Comparison of ENCODE assay signal across 26 cellular contexts in genomic region chr13:81551036-81551435, GRCh38.
"Had no signal": no experiment of that assay in that cellular context is flagged by ENCODE, and none has a peak within 500 bp of the region (broad histone marks: within the 10 kb centered on the region; RNA-seq: fewer than 3 reads in every experiment).

No MANE protein-coding gene starts in this region.

- H3K27me3 Mint-ChIP-seq: activated B cell treated with CpG ODN at 0.5 μM for 24 hours; activated CD4-positive, alpha-beta T cell treated with anti-CD3 and anti-CD28 coated beads for 36 hours; activated naive CD8-positive, alpha-beta T cell; effector memory CD8-positive, alpha-beta T cell; memory B cell; type B pancreatic cell had no signal

- H3K4me3 ChIP-seq: adrenal gland, heart right ventricle, ovary, prostate gland, thoracic aorta, vagina had no signal

- H3K27me3 ChIP-seq: adrenal gland, heart right ventricle, neutrophil, ovary, vagina had no signal

- H3K36me3 ChIP-seq: adrenal gland, heart right ventricle, neutrophil, ovary, prostate gland, thoracic aorta, vagina had no signal

- DNase-seq: activated B cell treated with CpG ODN at 0.5 μM for 24 hours; activated CD4-positive, alpha-beta T cell treated with anti-CD3 and anti-CD28 coated beads for 36 hours; activated CD4-positive, alpha-beta T cell treated with anti-CD3 and anti-CD28 coated beads, Interleukin-2, amount 50 U/mL, for 4 hours; activated CD8-positive, alpha-beta memory T cell treated with anti-CD3 and anti-CD28 coated beads for 24 hours; activated CD8-positive, alpha-beta memory T cell treated with anti-CD3 and anti-CD28 coated beads, Interleukin-2, amount 50 U/mL, for 48 hours; activated naive CD4-positive, alpha-beta T cell; activated T-cell treated with anti-CD3 and anti-CD28 coated beads, Interleukin-2, amount 50 U/mL, for 4 hours; adrenal gland; central memory CD4-positive, alpha-beta T cell; effector memory CD8-positive, alpha-beta T cell; heart right ventricle; left colon; ovary; stimulated activated CD4-positive, alpha-beta T cell treated with anti-CD3 and anti-CD28 coated beads, Interleukin-2, amount 100 ng/mL, for 48 hours; stimulated activated CD8-positive, alpha-beta memory T cell treated with anti-CD3 and anti-CD28 coated beads, Interleukin-4, amount 100 ng/mL, for 48 hours; stimulated activated naive CD4-positive, alpha-beta T cell had no signal

- H3K27ac Mint-ChIP-seq: activated B cell treated with CpG ODN at 0.5 μM for 24 hours; activated CD4-positive, alpha-beta T cell treated with anti-CD3 and anti-CD28 coated beads for 36 hours; activated naive CD8-positive, alpha-beta T cell; activated T-helper 2 cell treated with anti-CD3 and anti-CD28 coated beads, Interferon-gamma antibody, Interleukin-2, Interleukin-4, amounts not matched to agents 10 μg/mL and 5 μg/mL and 100 μg/mL, durations not matched to agents 14 hours and 24 hours and 36 hours; effector memory CD8-positive, alpha-beta T cell; memory B cell; nephron; type B pancreatic cell had no signal

- H3K9me3 ChIP-seq: adrenal gland, neutrophil, ovary, prostate gland, thoracic aorta, vagina had no signal

- H3K4me1 ChIP-seq: adrenal gland, heart right ventricle, prostate gland, vagina had no signal

- ATAC-seq: activated CD4-positive, alpha-beta T cell treated with anti-CD3 and anti-CD28 coated beads for 36 hours; activated T-cell treated with anti-CD3 and anti-CD28 coated beads, Interleukin-2, amount 50 U/mL, for 4 hours; effector memory CD8-positive, alpha-beta T cell; heart right ventricle; left colon had no signal

- H3K27ac ChIP-seq: adrenal gland, epithelial cell of prostate, heart right ventricle, neutrophil, ovary, prostate gland, thoracic aorta, vagina had no signal

- H3K36me3 Mint-ChIP-seq: activated naive CD8-positive, alpha-beta T cell; memory B cell; type B pancreatic cell had no signal

- H3K4me3 Mint-ChIP-seq: activated B cell treated with CpG ODN at 0.5 μM for 24 hours; activated CD4-positive, alpha-beta T cell treated with anti-CD3 and anti-CD28 coated beads for 36 hours; activated naive CD8-positive, alpha-beta T cell; activated T-cell treated with anti-CD3 and anti-CD28 coated beads, Interleukin-2, amount 50 U/mL, for 4 hours; effector memory CD8-positive, alpha-beta T cell; memory B cell; nephron; type B pancreatic cell had no signal

- H3K4me1 Mint-ChIP-seq: activated B cell treated with CpG ODN at 0.5 μM for 24 hours; activated CD4-positive, alpha-beta T cell treated with anti-CD3 and anti-CD28 coated beads for 36 hours; memory B cell; nephron had no signal
